In the genomic region with DNA sequence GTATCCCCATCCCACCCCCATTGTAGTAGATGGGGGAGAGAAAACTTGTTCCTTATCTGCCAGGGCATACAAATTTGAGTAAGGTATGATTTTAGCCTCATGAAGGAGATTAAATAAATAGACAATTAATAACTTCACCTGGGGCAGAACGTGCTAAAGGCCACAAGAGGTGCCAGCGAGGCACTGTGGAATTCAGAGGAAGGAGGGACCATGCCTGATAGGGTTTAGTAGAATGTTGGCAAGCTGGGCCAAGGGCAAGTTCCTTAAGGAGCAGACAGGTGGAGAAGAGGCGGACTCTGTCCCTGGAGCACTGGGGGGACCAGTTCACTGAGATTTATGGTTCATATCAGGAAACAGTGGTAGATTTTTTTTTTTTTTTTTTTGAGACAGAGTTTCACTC, we compare ENCODE assay signal across 10 cellular contexts. TPM values are rescaled to one million over a fixed set of nuclear protein-coding genes. Genes with fewer than 3 reads are reported as not detected.
DNase-seq lines count a peak whose midpoint lies in the region; ATAC-seq, FAIRE-seq and TF ChIP-seq lines count a peak whose summit lies in the region.
"Had no signal": no experiment of that assay in that cellular context is flagged by ENCODE, and none has a peak within 500 bp of the region (broad histone marks: within the 10 kb centered on the region; RNA-seq: fewer than 3 reads in every experiment).

No MANE protein-coding gene starts in this region.

- no peak for TF ChIP-seq EP300 in neural cell (conservative IDR thresholded peaks at IDR 0.05; ENCODE audit: poor library complexity, severe bottlenecking)

- intact Hi-C loops in Right ventricle myocardium superior (cut with DNase I) = no loop called here

- DNase-seq in DMS53 (lab: John Stamatoyannopoulos, UW) (peak; percentile 60), DMS53 treated with DMSO at 0.1 percent for 48 hours (lab: John Stamatoyannopoulos, UW; ENCODE audit: unreplicated experiment) (no peak), Karpas-422 (peak; percentile 68), astrocyte (ENCODE audit: low read depth) (no peak), Right ventricle myocardium superior (no peak)
- DNase-seq in natural killer cell treated with Interleukin-12 subunit alpha and Interleukin-12 subunit beta and Interleukin-15 and Interleukin-18, amount 100 ng/mL, for 72 hours (ENCODE audit: low spot score) = no peak
- DNase-seq: thyroid gland had no signal

- peak; percentile 18 for TF ChIP-seq CTCF in astrocyte (IDR thresholded peaks at IDR 0.05; ENCODE audit: insufficient read depth, low read depth, low read length)
- TF ChIP-seq CTCF in neural cell (IDR thresholded peaks at IDR 0.05; ENCODE audit: poor library complexity, severe bottlenecking) = peak; percentile 30

- peaks cover 68% of the 10 kb centered on the region for H3K36me3 ChIP-seq in Karpas-422 (ENCODE audit: insufficient read depth, low read length)
- peaks cover 20% of the 10 kb centered on the region for H3K36me3 ChIP-seq in astrocyte (ENCODE audit: insufficient read depth, low read length)
- H3K36me3 ChIP-seq in neural cell (ENCODE audit: insufficient read depth, low read length) = peaks cover 3% of the 10 kb centered on the region

- H3K79me2 ChIP-seq in Karpas-422 (ENCODE audit: low read length) = 0 out of 2 replicates have a peak, but pooled peaks cover 4% of the 10 kb centered on the region
- H3K79me2 ChIP-seq in astrocyte (ENCODE audit: insufficient read depth, low read length) = no peaks in the 10 kb centered on the region
- H3K79me2 ChIP-seq in neural cell (replicated peaks; ENCODE audit: insufficient read depth, low read length) = no peaks in the 10 kb centered on the region

- no peaks in the 10 kb centered on the region for H3K27me3 Mint-ChIP-seq in astrocyte (ENCODE audit: low read depth, unreplicated experiment)
- H3K27me3 Mint-ChIP-seq in natural killer cell treated with Interleukin-12 subunit alpha and Interleukin-12 subunit beta and Interleukin-15 and Interleukin-18, amount 100 ng/mL, for 72 hours = no peaks in the 10 kb centered on the region

- peak; percentile 13 for TF ChIP-seq RAD21 in neural cell (conservative IDR thresholded peaks at IDR 0.05)

- H3K9me3 ChIP-seq in Karpas-422 (ENCODE audit: low read length) (no peaks in the 10 kb centered on the region), astrocyte (ENCODE audit: insufficient read depth, low read depth, low read length) (no peaks in the 10 kb centered on the region), neural cell (ENCODE audit: low read length) (no peaks in the 10 kb centered on the region)
- H3K9me3 ChIP-seq: thyroid gland had no signal

- H3K9me3 Mint-ChIP-seq in astrocyte (ENCODE audit: unreplicated experiment) = no peaks in the 10 kb centered on the region
- H3K9me3 Mint-ChIP-seq in natural killer cell treated with Interleukin-12 subunit alpha and Interleukin-12 subunit beta and Interleukin-15 and Interleukin-18, amount 100 ng/mL, for 72 hours = no peaks in the 10 kb centered on the region

- no peak overlapping the region for H3K4me2 ChIP-seq in Karpas-422 (ENCODE audit: low read depth, low read length, poor library complexity, severe bottlenecking)
- H3K4me2 ChIP-seq in astrocyte (ENCODE audit: low read length) = no peak overlapping the region
- no peak overlapping the region for H3K4me2 ChIP-seq in neural cell (ENCODE audit: low read length)

- no peak for FAIRE-seq in astrocyte (lab: Jason Lieb, UNC)
- FAIRE-seq: A204.1 had no signal

- H3K27ac ChIP-seq in Karpas-422 (ENCODE audit: low read length) = no peak overlapping the region
- no peak overlapping the region for H3K27ac ChIP-seq in astrocyte (ENCODE audit: low read depth, low read length)
- no peak overlapping the region for H3K27ac ChIP-seq in neural cell (ENCODE audit: low read length)
- H3K27ac ChIP-seq: thyroid gland had no signal

- H2AFZ ChIP-seq in Karpas-422 (ENCODE audit: low read length) = no peak overlapping the region
- H2AFZ ChIP-seq in astrocyte (ENCODE audit: low read depth, low read length) = no peak overlapping the region
- no peak overlapping the region for H2AFZ ChIP-seq in neural cell (ENCODE audit: low read depth, low read length)

- no peak for ATAC-seq in natural killer cell treated with Interleukin-12 subunit alpha and Interleukin-12 subunit beta and Interleukin-15 and Interleukin-18, amount 100 ng/mL, for 72 hours
- ATAC-seq in Right ventricle myocardium superior (ENCODE audit: poor library complexity) = no peak
- no peak for ATAC-seq in GM18868 (IDR thresholded peaks at IDR 0.05; ENCODE audit: unreplicated experiment)

- H3K9me2 ChIP-seq in Karpas-422 (replicated peaks; ENCODE audit: insufficient read depth, low read length) = no peaks in the 10 kb centered on the region
- H3K9me2 ChIP-seq in neural cell (ENCODE audit: insufficient read depth, low read length) = no peaks in the 10 kb centered on the region

- H3K9ac ChIP-seq in Karpas-422 (ENCODE audit: low read length) = no peak overlapping the region
- H3K9ac ChIP-seq in astrocyte (ENCODE audit: low read length) = no peak overlapping the region
- no peak overlapping the region for H3K9ac ChIP-seq in neural cell (ENCODE audit: low read length)

- H3K27ac Mint-ChIP-seq in astrocyte (ENCODE audit: unreplicated experiment) = peak overlapping the region; percentile 63
- no peak overlapping the region for H3K27ac Mint-ChIP-seq in natural killer cell treated with Interleukin-12 subunit alpha and Interleukin-12 subunit beta and Interleukin-15 and Interleukin-18, amount 100 ng/mL, for 72 hours

- H3K4me3 ChIP-seq in Karpas-422 (ENCODE audit: low read length) = no peak overlapping the region
- H3K4me3 ChIP-seq in astrocyte (ENCODE audit: insufficient read depth, low read depth, low read length) = no peak overlapping the region
- no peak overlapping the region for H3K4me3 ChIP-seq in neural cell (ENCODE audit: low read length)
- H3K4me3 ChIP-seq: thyroid gland had no signal

- H3K4me1 Mint-ChIP-seq in astrocyte (ENCODE audit: low read depth, unreplicated experiment) = peaks cover 8% of the 10 kb centered on the region
- peaks cover 3 to 25% of the 10 kb centered on the region in 2 donors for H3K4me1 Mint-ChIP-seq in natural killer cell treated with Interleukin-12 subunit alpha and Interleukin-12 subunit beta and Interleukin-15 and Interleukin-18, amount 100 ng/mL, for 72 hours (ENCODE audit: low read depth in 2 of 2)

- H3K27me3 ChIP-seq in Karpas-422 (ENCODE audit: low read length) = no peaks in the 10 kb centered on the region
- H3K27me3 ChIP-seq in astrocyte (ENCODE audit: insufficient read depth, low read length) = no peaks in the 10 kb centered on the region
- H3K27me3 ChIP-seq in neural cell (ENCODE audit: insufficient read depth, low read depth, low read length) = no peaks in the 10 kb centered on the region
- H3K27me3 ChIP-seq: thyroid gland had no signal

- H4K20me1 ChIP-seq in Karpas-422 (ENCODE audit: insufficient read depth, low read depth, low read length) (no peaks in the 10 kb centered on the region), astrocyte (ENCODE audit: insufficient read depth, low read length) (no peaks in the 10 kb centered on the region), neural cell (ENCODE audit: insufficient read depth) (no peaks in the 10 kb centered on the region)

- H3K4me1 ChIP-seq in Karpas-422 (ENCODE audit: low read length) = peaks cover 17% of the 10 kb centered on the region
- H3K4me1 ChIP-seq in astrocyte (ENCODE audit: insufficient read depth, low read length) = peaks cover 5% of the 10 kb centered on the region
- H3K4me1 ChIP-seq: thyroid gland had no signal

- no peaks in the 10 kb centered on the region for H3F3A ChIP-seq in neural cell (ENCODE audit: insufficient read depth, low read length, poor library complexity, severe bottlenecking)

- no peak overlapping the region for H3K4me3 Mint-ChIP-seq in astrocyte (ENCODE audit: unreplicated experiment)
- no peak overlapping the region for H3K4me3 Mint-ChIP-seq in natural killer cell treated with Interleukin-12 subunit alpha and Interleukin-12 subunit beta and Interleukin-15 and Interleukin-18, amount 100 ng/mL, for 72 hours

- H3K36me3 Mint-ChIP-seq in astrocyte (ENCODE audit: low read depth, unreplicated experiment) = peaks cover 31% of the 10 kb centered on the region
- peaks cover 22% of the 10 kb centered on the region for H3K36me3 Mint-ChIP-seq in natural killer cell treated with Interleukin-12 subunit alpha and Interleukin-12 subunit beta and Interleukin-15 and Interleukin-18, amount 100 ng/mL, for 72 hours

TF ChIP-seq in neural cell, 6 proteins besides CTCF, POLR2A, EP300 and RAD21 (continues in another document):
- no peak for TF ChIP-seq EZH2 (IDR thresholded peaks at IDR 0.05; ENCODE audit: borderline replicate concordance, insufficient read depth, low read length, poor library complexity, severe bottlenecking)

RNA-seq across cellular contexts. Expression of gene STAMBP, which starts 22.5 kb away (rescaled TPM):
- total RNA-seq in Karpas-422 (2014; rRNA removed; shearing (Covaris generic); ENCODE audit: low replicate concordance) = 32.3 and 73.8 TPM in 2 replicates
- total RNA-seq in astrocyte = 46.1 and 46.5 TPM in 2 replicates
- 62.5 and 69.1 TPM in 2 replicates for polyA plus RNA-seq in neural cell
- polyA minus RNA-seq in neural cell = 29.6 and 29.7 TPM in 2 replicates
- total RNA-seq in natural killer cell treated with Interleukin-12 subunit alpha and Interleukin-12 subunit beta and Interleukin-15 and Interleukin-18, amount 100 ng/mL, for 72 hours = 10 to 100 TPM; 27.5 to 40.6 TPM
- 27.7 TPM for total RNA-seq in Right ventricle myocardium superior

RNA-seq across cellular contexts. Expression of gene ACTG2, which starts 41.5 kb away (rescaled TPM):
- not detected in 2 replicates for total RNA-seq in Karpas-422 (2014; rRNA removed; shearing (Covaris generic); ENCODE audit: low replicate concordance)
- total RNA-seq in astrocyte (298 and 540 TPM in 2 replicates), Right ventricle myocardium superior (1.7 TPM)
- polyA plus RNA-seq in neural cell = 0.67 and 1.6 TPM in 2 replicates
- not detected in 2 replicates for polyA minus RNA-seq in neural cell
- total RNA-seq in natural killer cell treated with Interleukin-12 subunit alpha and Interleukin-12 subunit beta and Interleukin-15 and Interleukin-18, amount 100 ng/mL, for 72 hours = not detected

Comparison
In these comparisons a context has a peak if more than half of its experiments do, and no peak if none do; other contexts are left out.
1. DNase-seq: peak in DMS53 (single experiment) and Karpas-422 (single experiment); none in DMS53 treated with DMSO at 0.1 percent for 48 hours (single experiment), astrocyte (single experiment), natural killer cell treated with Interleukin-12 subunit alpha and Interleukin-12 subunit beta and Interleukin-15 and Interleukin-18, amount 100 ng/mL, for 72 hours (single experiment) and Right ventricle myocardium superior (single experiment).
2. RNA of gene ACTG2, which starts 41.5 kb away (total RNA-seq): 298 to 540 TPM in astrocyte; 1.7 TPM in Right ventricle myocardium superior (single experiment), not detected in Karpas-422 and not detected in natural killer cell treated with Interleukin-12 subunit alpha and Interleukin-12 subunit beta and Interleukin-15 and Interleukin-18, amount 100 ng/mL, for 72 hours; every median in the first group is over 100 times any median in the second.